Comparison of ENCODE assay signal across 8 cellular contexts in the genomic region with DNA sequence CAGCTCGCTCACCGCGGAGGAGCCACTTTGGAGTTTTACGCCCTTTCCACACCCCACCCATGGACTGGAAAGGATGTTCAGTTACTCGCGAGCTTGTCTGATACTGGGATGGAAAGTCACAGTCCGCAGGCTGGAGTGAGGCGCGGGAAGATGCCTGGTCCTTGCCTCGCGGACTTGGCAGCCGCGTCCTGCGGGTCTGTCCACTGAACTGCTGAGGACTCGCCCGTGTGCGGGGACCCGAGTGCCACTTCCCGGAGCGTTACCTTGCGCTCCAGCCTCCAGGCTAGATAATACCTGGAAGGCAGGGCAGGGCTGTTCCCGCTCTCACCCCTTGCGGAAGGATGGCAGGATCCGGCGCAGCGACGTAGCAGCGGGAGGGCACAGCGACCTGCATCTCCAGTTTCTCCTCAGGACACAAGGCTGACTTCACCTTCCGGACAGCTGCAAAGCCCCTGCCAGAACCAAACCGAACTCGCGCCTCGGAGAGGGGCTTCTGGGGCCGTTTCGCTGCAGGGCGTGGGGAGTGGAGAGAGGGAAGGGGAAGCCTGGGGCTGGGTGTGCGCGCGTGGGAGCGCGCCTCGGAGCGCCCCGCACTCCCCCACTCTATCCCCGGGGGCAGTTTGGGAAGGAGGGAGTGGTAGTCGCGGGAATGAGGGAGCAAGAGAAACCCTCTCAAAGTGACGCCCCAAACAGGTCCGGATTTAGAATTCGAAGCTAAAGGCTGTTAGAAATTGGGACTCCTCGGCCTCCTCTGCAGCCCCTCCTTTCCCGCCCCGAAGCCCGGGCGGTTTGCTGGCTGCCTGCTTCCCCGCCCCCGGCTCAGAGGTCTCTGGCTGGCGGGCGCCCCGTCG. TPM values are rescaled to one million over a fixed set of nuclear protein-coding genes. Genes with fewer than 3 reads are reported as not detected.
A peak's percentile ranks its signal among the peaks of the same experiment; 100 is the strongest.
DNase-seq lines count a peak whose midpoint lies in the region; ATAC-seq and TF ChIP-seq lines count a peak whose summit lies in the region.

A gene (plus strand): TSS at position 822 of the 851 bp plus-strand sequence.

- no peaks in the 10 kb centered on the region for H3K27me3 ChIP-seq in KMS-11 (ENCODE audit: insufficient read depth, low read depth)

- peak within 1 kb of the TSS; percentile 87 for H2AFZ ChIP-seq in KMS-11 (ENCODE audit: low read depth)

- CTCF ChIA-PET in activated CD8-positive, alpha-beta memory T cell treated with anti-CD3 and anti-CD28 coated beads for 36 hours (lab: Charles Lee): no interaction called here

- peak within 1 kb of the TSS; percentile 96 for H3K27ac ChIP-seq in KMS-11

- no peaks in the 10 kb centered on the region for H4K20me1 ChIP-seq in KMS-11 (ENCODE audit: insufficient read depth)

- TF ChIP-seq CTCF in KMS-11 (conservative IDR thresholded peaks at IDR 0.05; ENCODE audit: low read depth, low read length) (no peak), fibroblast of villous mesenchyme (IDR thresholded peaks at IDR 0.05; ENCODE audit: insufficient read depth, low read depth, low read length) (no peak), osteocyte (IDR thresholded peaks at IDR 0.05) (no peak)

- H3K27ac Mint-ChIP-seq in osteocyte (ENCODE audit: unreplicated experiment): peak within 1 kb of the TSS; percentile 80

- H3K4me3 Mint-ChIP-seq in osteocyte (ENCODE audit: unreplicated experiment): peak within 1 kb of the TSS; percentile 94

- DNase-seq in activated CD8-positive, alpha-beta memory T cell treated with anti-CD3 and anti-CD28 coated beads for 24 hours: no peak
- DNase-seq in activated T-cell treated with anti-CD3 and anti-CD28 coated beads for 48 hours (ENCODE audit: low read depth): peak; percentile 21
- DNase-seq in fibroblast of villous mesenchyme (ENCODE audit: low read depth): no peak
- DNase-seq in osteocyte (ENCODE audit: extremely low spot score, unreplicated experiment): no peak
- DNase-seq in kidney glomerular epithelial cell (lab: John Stamatoyannopoulos, UW): no peak

- H3K36me3 ChIP-seq in KMS-11 (ENCODE audit: insufficient read depth): no peaks in the 10 kb centered on the region

- H3K27me3 Mint-ChIP-seq in osteocyte (ENCODE audit: unreplicated experiment): no peaks in the 10 kb centered on the region

- H3K4me3 ChIP-seq in KMS-11 (IDR thresholded peaks at IDR 0.05; ENCODE audit: insufficient read depth, low read depth, low read length): peak within 1 kb of the TSS; percentile 23
- peak within 1 kb of the TSS; percentile 61 for H3K4me3 ChIP-seq in fibroblast of villous mesenchyme (ENCODE audit: low read depth, low read length)

- POLR2A ChIA-PET in activated CD8-positive, alpha-beta memory T cell treated with anti-CD3 and anti-CD28 coated beads for 36 hours (lab: Charles Lee): no interaction called here

- ATAC-seq in HG03196 (IDR thresholded peaks at IDR 0.05; ENCODE audit: unreplicated experiment): no peak

- peak within 1 kb of the TSS; percentile 85 for H3K4me2 ChIP-seq in KMS-11

- H3K4me1 Mint-ChIP-seq in osteocyte (ENCODE audit: unreplicated experiment): peaks cover 29% of the 10 kb centered on the region

- H3K9ac ChIP-seq in KMS-11: peak within 1 kb of the TSS; percentile 97

- H3K9me3 Mint-ChIP-seq in osteocyte (ENCODE audit: unreplicated experiment): no peaks in the 10 kb centered on the region

- H3K4me1 ChIP-seq in KMS-11 (ENCODE audit: low read depth, poor library complexity, severe bottlenecking): peaks cover 42% of the 10 kb centered on the region

- H3K79me2 ChIP-seq in KMS-11 (ENCODE audit: insufficient read depth, low read depth): peaks cover 39% of the 10 kb centered on the region

- H3K36me3 Mint-ChIP-seq in osteocyte (ENCODE audit: unreplicated experiment): no peaks in the 10 kb centered on the region

RNA-seq across cellular contexts. Expression of the gene that starts here (rescaled TPM):
- total RNA-seq in activated CD8-positive, alpha-beta memory T cell treated with anti-CD3 and anti-CD28 coated beads for 36 hours: 10 to 100 TPM; 12.3 TPM
- total RNA-seq in fibroblast of villous mesenchyme (0.86 and 0.97 TPM in 2 replicates), osteocyte (5.5 and 7.2 TPM in 2 replicates)
